10 cellular contexts compared by ENCODE assay signal in the genomic region with DNA sequence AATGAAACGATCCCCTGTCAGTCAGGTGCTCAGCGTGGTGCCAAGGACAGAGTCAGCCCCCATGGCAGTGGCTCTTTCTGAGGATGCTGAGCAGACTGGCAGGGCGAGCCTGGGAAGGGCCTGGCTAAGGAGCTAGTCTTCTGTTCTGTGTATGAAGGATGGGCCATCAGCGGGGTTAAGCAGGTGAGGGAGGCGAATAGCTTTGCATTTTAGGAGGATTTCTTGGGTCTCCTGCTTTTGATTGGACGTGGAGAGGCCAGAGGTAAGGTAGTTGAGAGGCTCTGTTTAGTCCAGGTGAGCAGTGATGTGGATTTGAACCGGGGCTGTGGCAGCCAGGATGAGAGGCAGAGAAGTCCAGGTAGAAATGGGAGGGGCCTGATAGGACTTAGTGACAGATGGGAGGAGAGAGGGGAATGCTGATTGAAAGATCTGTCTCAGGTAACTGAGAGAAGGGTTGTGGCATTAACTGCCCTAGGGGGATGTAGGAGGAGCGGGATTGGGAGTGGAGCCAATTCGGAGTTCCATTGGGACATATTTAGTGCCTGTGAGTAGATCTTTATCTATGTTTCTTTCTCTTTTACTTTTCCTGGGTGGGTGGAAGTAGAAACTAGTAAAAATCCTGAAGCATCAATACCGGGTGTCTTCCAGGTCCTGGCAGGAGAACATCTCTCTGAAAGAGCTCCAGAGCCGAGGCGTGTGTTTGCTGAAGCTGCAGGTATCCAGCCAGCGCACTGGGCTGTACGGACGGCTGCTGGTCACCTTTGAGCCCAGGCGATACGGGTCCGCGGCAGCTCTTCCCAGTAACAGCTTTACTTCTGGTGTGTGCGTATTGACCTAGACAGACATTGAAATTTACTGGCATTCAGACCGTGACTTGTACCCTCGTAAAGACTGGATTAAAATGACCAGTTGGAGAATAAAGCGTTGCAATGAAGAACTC. TPM values are rescaled to one million over a fixed set of nuclear protein-coding genes. Genes with fewer than 3 reads are reported as not detected.
DNase-seq lines count a peak whose midpoint lies in the region; ATAC-seq and TF ChIP-seq lines count a peak whose summit lies in the region.
"Had no signal": no experiment of that assay in that cellular context is flagged by ENCODE, and none has a peak within 500 bp of the region (broad histone marks: within the 10 kb centered on the region; RNA-seq: fewer than 3 reads in every experiment).

No MANE protein-coding gene starts in this region.

- H3K36me3 Mint-ChIP-seq in activated CD8-positive, alpha-beta memory T cell treated with anti-CD3 and anti-CD28 coated beads, Interleukin-2, amount 10 ng/mL, durations not matched to agents 7 days and 5 days = peaks cover 14% of the 10 kb centered on the region
- H3K36me3 Mint-ChIP-seq in T-cell (peaks cover 17% of the 10 kb centered on the region), glutamatergic neuron (ENCODE audit: unreplicated experiment) (no peaks in the 10 kb centered on the region)
- H3K36me3 Mint-ChIP-seq in stimulated activated naive B cell treated with anti-CD40 and anti-IgM and Interleukin-4, amounts not matched to agents 10 μg/mL and 1 μg/mL and 100 μg/mL, for 72 hours = peaks cover 16 to 40% of the 10 kb centered on the region in 2 donors

- DNase-seq in activated CD8-positive, alpha-beta memory T cell treated with anti-CD3 and anti-CD28 coated beads, Interleukin-2, amount 10 ng/mL, durations not matched to agents 7 days and 5 days = no peak
- no peak for DNase-seq in activated CD8-positive, alpha-beta memory T cell treated with anti-CD3 and anti-CD28 coated beads, Interleukin-2, amount 50 U/mL, for 4 hours
- DNase-seq in T-cell (no peak), glutamatergic neuron (no peak), islet precursor cell (no peak)
- DNase-seq in stimulated activated naive B cell treated with anti-CD40 and anti-IgM and Interleukin-4, amounts not matched to agents 10 μg/mL and 1 μg/mL and 100 μg/mL, for 72 hours = no peak
- DNase-seq: C1 segment of cervical spinal cord, erythroblast had no signal

- H3K27ac Mint-ChIP-seq in activated CD8-positive, alpha-beta memory T cell treated with anti-CD3 and anti-CD28 coated beads, Interleukin-2, amount 10 ng/mL, durations not matched to agents 7 days and 5 days = peak overlapping the region; percentile 12
- H3K27ac Mint-ChIP-seq in T-cell (no peak overlapping the region), glutamatergic neuron (ENCODE audit: unreplicated experiment) (no peak overlapping the region)
- peak overlapping the region; percentile 65 for H3K27ac Mint-ChIP-seq in stimulated activated naive B cell treated with anti-CD40 and anti-IgM and Interleukin-4, amounts not matched to agents 10 μg/mL and 1 μg/mL and 100 μg/mL, for 72 hours

- H3K27me3 Mint-ChIP-seq in activated CD8-positive, alpha-beta memory T cell treated with anti-CD3 and anti-CD28 coated beads, Interleukin-2, amount 10 ng/mL, durations not matched to agents 7 days and 5 days = no peaks in the 10 kb centered on the region
- H3K27me3 Mint-ChIP-seq in T-cell (no peaks in the 10 kb centered on the region), glutamatergic neuron (ENCODE audit: unreplicated experiment) (no peaks in the 10 kb centered on the region)
- no peaks in the 10 kb centered on the region for H3K27me3 Mint-ChIP-seq in stimulated activated naive B cell treated with anti-CD40 and anti-IgM and Interleukin-4, amounts not matched to agents 10 μg/mL and 1 μg/mL and 100 μg/mL, for 72 hours

- no peak for TF ChIP-seq CTCF in glutamatergic neuron (IDR thresholded peaks at IDR 0.05; ENCODE audit: partially characterized antibody, unreplicated experiment)

- ATAC-seq in activated CD8-positive, alpha-beta memory T cell treated with anti-CD3 and anti-CD28 coated beads, Interleukin-2, amount 10 ng/mL, durations not matched to agents 7 days and 5 days = no peak
- ATAC-seq in T-cell (replicated peaks in 1 of 4) (no peak), HG03571 (IDR thresholded peaks at IDR 0.05; ENCODE audit: unreplicated experiment) (no peak), GM18868 (IDR thresholded peaks at IDR 0.05; ENCODE audit: unreplicated experiment) (no peak)
- ATAC-seq in stimulated activated naive B cell treated with anti-CD40 and anti-IgM and Interleukin-4, amounts not matched to agents 10 μg/mL and 1 μg/mL and 100 μg/mL, for 72 hours (replicated peaks) = no peak

- no peaks in the 10 kb centered on the region for H3K9me3 Mint-ChIP-seq in activated CD8-positive, alpha-beta memory T cell treated with anti-CD3 and anti-CD28 coated beads, Interleukin-2, amount 10 ng/mL, durations not matched to agents 7 days and 5 days (ENCODE audit: low read depth)
- H3K9me3 Mint-ChIP-seq in T-cell = no peaks in the 10 kb centered on the region
- no peaks in the 10 kb centered on the region for H3K9me3 Mint-ChIP-seq in glutamatergic neuron (ENCODE audit: unreplicated experiment)
- no peaks in the 10 kb centered on the region for H3K9me3 Mint-ChIP-seq in stimulated activated naive B cell treated with anti-CD40 and anti-IgM and Interleukin-4, amounts not matched to agents 10 μg/mL and 1 μg/mL and 100 μg/mL, for 72 hours

- peak overlapping the region; percentile 99 for H3K4me3 Mint-ChIP-seq in activated CD8-positive, alpha-beta memory T cell treated with anti-CD3 and anti-CD28 coated beads, Interleukin-2, amount 10 ng/mL, durations not matched to agents 7 days and 5 days
- H3K4me3 Mint-ChIP-seq in T-cell (peak overlapping the region; percentile 95 to 99 (median 96)), glutamatergic neuron (ENCODE audit: unreplicated experiment) (peak overlapping the region; percentile 99)
- H3K4me3 Mint-ChIP-seq in stimulated activated naive B cell treated with anti-CD40 and anti-IgM and Interleukin-4, amounts not matched to agents 10 μg/mL and 1 μg/mL and 100 μg/mL, for 72 hours = peak overlapping the region; percentile 97

- CTCF ChIA-PET in activated CD8-positive, alpha-beta memory T cell treated with anti-CD3 and anti-CD28 coated beads, Interleukin-2, amount 10 ng/mL, durations not matched to agents 7 days and 5 days (lab: Charles Lee) = no interaction called here
- CTCF ChIA-PET in T-cell (lab: Charles Lee) = no interaction called here

- H3K4me1 Mint-ChIP-seq in activated CD8-positive, alpha-beta memory T cell treated with anti-CD3 and anti-CD28 coated beads, Interleukin-2, amount 10 ng/mL, durations not matched to agents 7 days and 5 days = peaks cover 35% of the 10 kb centered on the region
- peaks cover 45 to 48% (median 46%) of the 10 kb centered on the region in 3 donors for H3K4me1 Mint-ChIP-seq in T-cell
- H3K4me1 Mint-ChIP-seq in glutamatergic neuron (ENCODE audit: low read depth, unreplicated experiment) = peaks cover 13% of the 10 kb centered on the region
- H3K4me1 Mint-ChIP-seq in stimulated activated naive B cell treated with anti-CD40 and anti-IgM and Interleukin-4, amounts not matched to agents 10 μg/mL and 1 μg/mL and 100 μg/mL, for 72 hours = peaks cover 31 to 48% of the 10 kb centered on the region in 2 donors

- POLR2A ChIA-PET in T-cell (lab: Charles Lee) = no interaction called here

RNA-seq across cellular contexts. Expression of a gene that starts 2.0 kb away (rescaled TPM):
- 10 to 100 TPM; 27.3 to 27.7 TPM for total RNA-seq in activated CD8-positive, alpha-beta memory T cell treated with anti-CD3 and anti-CD28 coated beads, Interleukin-2, amount 10 ng/mL, durations not matched to agents 7 days and 5 days
- total RNA-seq in T-cell (10 to 100 TPM; 33.5 to 59.8 (median 37.0) TPM), glutamatergic neuron (ENCODE audit: unreplicated experiment) (30.8 TPM)

RNA-seq across cellular contexts. Expression of a gene that starts 2.1 kb away (rescaled TPM):
- 10 to 100 TPM; 56.6 to 70.2 TPM for total RNA-seq in activated CD8-positive, alpha-beta memory T cell treated with anti-CD3 and anti-CD28 coated beads, Interleukin-2, amount 10 ng/mL, durations not matched to agents 7 days and 5 days
- 10 to 100 TPM; 34.0 to 36.9 (median 35.3) TPM for total RNA-seq in T-cell
- total RNA-seq in glutamatergic neuron (ENCODE audit: unreplicated experiment) = 54.3 TPM

Comparison
In these comparisons a context has a peak if more than half of its experiments do, and no peak if none do; other contexts are left out.
1. H3K27ac Mint-ChIP-seq: peak in activated CD8-positive, alpha-beta memory T cell treated with anti-CD3 and anti-CD28 coated beads, Interleukin-2, amount 10 ng/mL, durations not matched to agents 7 days and 5 days (single experiment) and stimulated activated naive B cell treated with anti-CD40 and anti-IgM and Interleukin-4, amounts not matched to agents 10 μg/mL and 1 μg/mL and 100 μg/mL, for 72 hours (single experiment); none in T-cell (0 of 2) and glutamatergic neuron (single experiment).
2. Peak in every context shown above with its lines, with median percentiles within 50 percentile points of each other: H3K4me3 Mint-ChIP-seq.